ENCODE assay signal across 1 cellular context in genomic region chr19:50414850-50415660, GRCh38.
TF ChIP-seq lines count a peak whose summit lies in the region.

No MANE protein-coding gene starts in this region.

TF ChIP-seq in K562, 482 proteins besides CTCF, POLR2A, EP300 and RAD21 (continues in another document):
- TF ChIP-seq ARID3B (CRISPR knock-in tag; IDR thresholded peaks at IDR 0.05; ENCODE audit: borderline replicate concordance), result no peak
- no peak for TF ChIP-seq ZNF75A (CRISPR knock-in tag; IDR thresholded peaks at IDR 0.05)
- no peak for TF ChIP-seq RBM34 (IDR thresholded peaks at IDR 0.05; ENCODE audit: borderline replicate concordance, insufficient read depth, low read length)
- no peak for TF ChIP-seq CUX1 (CRISPR knock-in tag; IDR thresholded peaks at IDR 0.05)
- TF ChIP-seq ZNF780A (CRISPR knock-in tag; IDR thresholded peaks at IDR 0.05), result no peak
- peak; percentile 28; the same call in 1 of the 2 replicates for TF ChIP-seq TCF3 (CRISPR knock-in tag; IDR thresholded peaks at IDR 0.05)
- no peak for TF ChIP-seq TFAM (CRISPR knock-in tag; conservative IDR thresholded peaks at IDR 0.05)
- TF ChIP-seq KDM2B (CRISPR knock-in tag; IDR thresholded peaks at IDR 0.05), result no peak
- no peak for TF ChIP-seq NR2F6 (CRISPR knock-in tag; IDR thresholded peaks at IDR 0.05)
- peak; percentile 32; the same call in 1 of the 2 replicates for TF ChIP-seq CREB1 (IDR thresholded peaks at IDR 0.05)
- TF ChIP-seq CREB1 (CRISPR knock-in tag; IDR thresholded peaks at IDR 0.05), result peak; percentile 73
- TF ChIP-seq CC2D1A (IDR thresholded peaks at IDR 0.05), result peak; percentile 26; the same call in 1 of the 2 replicates
- peak; percentile 65 to 75 for TF ChIP-seq NRF1 (conservative IDR thresholded peaks at IDR 0.05 in 1 of 2, IDR thresholded peaks at IDR 0.05 in 1 of 2)
- TF ChIP-seq NCOR1 (IDR thresholded peaks at IDR 0.05), result no peak; the same call in 1 of the 2 replicates
- TF ChIP-seq TOE1 (IDR thresholded peaks at IDR 0.05; ENCODE audit: borderline replicate concordance), result 0 out of 2 replicates have a peak, but pooled peaks have one; percentile 30
- TF ChIP-seq TOE1 (CRISPR knock-in tag; IDR thresholded peaks at IDR 0.05; ENCODE audit: borderline replicate concordance, low read depth), result no peak
- TF ChIP-seq ZNF76 (CRISPR knock-in tag; IDR thresholded peaks at IDR 0.05; ENCODE audit: borderline replicate concordance), result no peak
- no peak for TF ChIP-seq ELF1 (tag; IDR thresholded peaks at IDR 0.05)
- TF ChIP-seq MLLT1 (IDR thresholded peaks at IDR 0.05), result 0 out of 4 replicates have a peak, but pooled peaks of 1 of the 2 experiments have one; percentile 58
- TF ChIP-seq ZNF444 (CRISPR knock-in tag; IDR thresholded peaks at IDR 0.05), result no peak
- TF ChIP-seq GTF2F1 (IDR thresholded peaks at IDR 0.05; ENCODE audit: low read depth, low read length), result no peak
- TF ChIP-seq ETV1 (tag; conservative IDR thresholded peaks at IDR 0.05; ENCODE audit: low read depth), result no peak
- TF ChIP-seq SFPQ (IDR thresholded peaks at IDR 0.05; ENCODE audit: low read depth, low read length), result no peak
- peak; percentile 81 to 92 for TF ChIP-seq E2F6 (IDR thresholded peaks at IDR 0.05; ENCODE audit: borderline replicate concordance in 1 of 2, extremely low read depth in 1 of 2, insufficient read depth in 1 of 2, insufficient read length in 1 of 2, low read depth in 1 of 2, low read length in 1 of 2, poor library complexity in 1 of 2, severe bottlenecking in 1 of 2)
- TF ChIP-seq GATA2 (CRISPR knock-in tag; IDR thresholded peaks at IDR 0.05), result no peak
- no peak for TF ChIP-seq ZNF511 (CRISPR knock-in tag; IDR thresholded peaks at IDR 0.05)
- no peak for TF ChIP-seq THRB (CRISPR knock-in tag; conservative IDR thresholded peaks at IDR 0.05)
- TF ChIP-seq STAT5A (IDR thresholded peaks at IDR 0.05; ENCODE audit: borderline replicate concordance, low read length), result no peak
- no peak for TF ChIP-seq ZNF449 (CRISPR knock-in tag; IDR thresholded peaks at IDR 0.05)
- no peak for TF ChIP-seq CHD2 (IDR thresholded peaks at IDR 0.05; ENCODE audit: low read depth, low read length)
- peak; percentile 91; the same call in 1 of the 2 replicates for TF ChIP-seq ZNF592 (IDR thresholded peaks at IDR 0.05)
- TF ChIP-seq SPI1 (IDR thresholded peaks at IDR 0.05; ENCODE audit: borderline replicate concordance, low read depth, low read length), result no peak
- TF ChIP-seq NUFIP1 (IDR thresholded peaks at IDR 0.05; ENCODE audit: partially characterized antibody), result peak; percentile 35
- 0 out of 4 replicates have a peak, but pooled peaks of 1 of the 2 experiments have one; percentile 60 for TF ChIP-seq UBTF (IDR thresholded peaks at IDR 0.05; ENCODE audit: borderline replicate concordance in 1 of 2, low read depth in 2 of 2, low read length in 2 of 2)
